ENCODE assay signal across 1 cellular context in the genomic region with DNA sequence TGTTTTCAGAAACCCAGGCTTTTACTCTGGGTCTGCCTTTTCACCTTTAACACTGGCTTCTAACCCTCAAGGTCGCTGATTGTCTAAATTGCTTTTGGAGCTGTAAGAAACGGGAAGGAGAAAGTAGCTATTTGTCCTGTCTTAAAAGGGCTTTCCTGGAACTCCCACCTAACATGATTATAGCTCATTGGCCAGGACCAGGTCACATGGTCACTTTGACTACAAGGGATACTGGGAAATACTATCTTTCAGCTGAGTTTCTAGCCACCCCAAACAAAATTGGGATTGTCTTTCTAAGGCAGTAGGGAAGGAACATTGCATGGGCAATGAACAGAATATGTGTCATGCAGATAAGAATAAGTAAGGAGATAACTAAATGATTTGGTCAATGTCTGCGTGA.
TF ChIP-seq lines count a peak whose summit lies in the region.

No MANE protein-coding gene starts in this region.

TF ChIP-seq in K562, 482 proteins besides CTCF, POLR2A, EP300 and RAD21 (continued from another document):
- TF ChIP-seq ZNF609 (CRISPR knock-in tag; IDR thresholded peaks at IDR 0.05; ENCODE audit: borderline replicate concordance) = no peak
- no peak for TF ChIP-seq KLF16 (IDR thresholded peaks at IDR 0.05)
- peak; percentile 27; the same call in 1 of the 2 replicates for TF ChIP-seq USF2 (CRISPR knock-in tag; IDR thresholded peaks at IDR 0.05)
